Comparison of ENCODE assay signal across 22 cellular contexts in genomic region chr17:10116676-10117075, GRCh38.
DNase-seq lines count a peak whose midpoint lies in the region; ATAC-seq and TF ChIP-seq lines count a peak whose summit lies in the region.
"Had no signal": no experiment of that assay in that cellular context is flagged by ENCODE, and none has a peak within 500 bp of the region (broad histone marks: within the 10 kb centered on the region; RNA-seq: fewer than 3 reads in every experiment).

No MANE protein-coding gene starts in this region.

- H3K79me2 ChIP-seq in Loucy (ENCODE audit: insufficient read depth, low read length) (peaks cover 74% of the 10 kb centered on the region), smooth muscle cell (ENCODE audit: low read depth) (peaks cover 78% of the 10 kb centered on the region)

- no peak for ATAC-seq in activated CD8-positive, alpha-beta T cell treated with anti-CD3 and anti-CD28 coated beads, Interleukin-2, amount 10 ng/mL, durations not matched to agents 7 days and 5 days
- no peak for ATAC-seq in activated CD8-positive, alpha-beta T cell treated with anti-CD3 and anti-CD28 coated beads for 36 hours
- ATAC-seq in lower lobe of right lung, result no peak
- ATAC-seq in HG03175 (IDR thresholded peaks at IDR 0.05; ENCODE audit: unreplicated experiment), result no peak
- ATAC-seq: activated T-cell treated with anti-CD3 and anti-CD28 coated beads, Interleukin-2, amount 50 U/mL, for 4 hours; stimulated activated naive CD8-positive, alpha-beta T cell treated with anti-CD3 and anti-CD28 coated beads, Interleukin-15, amount 100 ng/mL, for 72 hours had no signal

- H3K4me2 ChIP-seq in Loucy (ENCODE audit: low read depth, low read length, poor library complexity, severe bottlenecking) (peak overlapping the region; percentile 88), smooth muscle cell (no peak overlapping the region)

- H3K9ac ChIP-seq in Loucy (ENCODE audit: low read depth, low read length, poor library complexity, severe bottlenecking) (peak overlapping the region; percentile 91), smooth muscle cell (ENCODE audit: low read depth) (no peak overlapping the region)

- 71% methylated on average over 4 of the region's 4 CpGs for WGBS in smooth muscle cell (ENCODE audit: low lambda C conversion rate)

- POLR2A ChIA-PET in activated CD8-positive, alpha-beta T cell treated with anti-CD3 and anti-CD28 coated beads, Interleukin-2, amount 10 ng/mL, durations not matched to agents 7 days and 5 days (lab: Charles Lee), result no interaction called here
- POLR2A ChIA-PET in activated CD8-positive, alpha-beta T cell treated with anti-CD3 and anti-CD28 coated beads for 36 hours (lab: Charles Lee), result no interaction called here

- no peaks in the 10 kb centered on the region for H3K9me3 Mint-ChIP-seq in activated CD8-positive, alpha-beta T cell treated with anti-CD3 and anti-CD28 coated beads, Interleukin-2, amount 10 ng/mL, durations not matched to agents 7 days and 5 days (ENCODE audit: insufficient read depth)
- no peaks in the 10 kb centered on the region for H3K9me3 Mint-ChIP-seq in activated CD8-positive, alpha-beta T cell treated with anti-CD3 and anti-CD28 coated beads for 36 hours
- H3K9me3 Mint-ChIP-seq: activated CD4-positive, alpha-beta memory T cell treated with anti-CD3 and anti-CD28 coated beads, Interleukin-2, amount 10 ng/mL, durations not matched to agents 7 days and 5 days; activated naive CD8-positive, alpha-beta T cell treated with anti-CD3 and anti-CD28 coated beads, Interleukin-2, amount 10 ng/mL, durations not matched to agents 7 days and 5 days; activated T-cell treated with anti-CD3 and anti-CD28 coated beads, Interleukin-2, amount 50 U/mL, for 4 hours; stimulated activated naive CD8-positive, alpha-beta T cell treated with anti-CD3 and anti-CD28 coated beads, Interleukin-15, amount 100 ng/mL, for 72 hours had no signal

- H3K36me3 ChIP-seq in Loucy (ENCODE audit: insufficient read depth, low read length), result no peaks in the 10 kb centered on the region
- H3K36me3 ChIP-seq in lower lobe of right lung, result no peaks in the 10 kb centered on the region
- no peaks in the 10 kb centered on the region for H3K36me3 ChIP-seq in smooth muscle cell (ENCODE audit: low read depth)
- H3K36me3 ChIP-seq: brain microvascular endothelial cell, Peyer's patch, prostate gland, upper lobe of left lung had no signal

- TF ChIP-seq CTCF in activated CD8-positive, alpha-beta T cell treated with anti-CD3 and anti-CD28 coated beads for 36 hours (IDR thresholded peaks at IDR 0.05), result no peak
- TF ChIP-seq CTCF in Loucy (conservative IDR thresholded peaks at IDR 0.05; ENCODE audit: low read length) (no peak), lower lobe of right lung (IDR thresholded peaks at IDR 0.05) (no peak), smooth muscle cell (IDR thresholded peaks at IDR 0.05; ENCODE audit: borderline replicate concordance, insufficient read depth, poor library complexity, severe bottlenecking) (no peak)

- H2AFZ ChIP-seq in Loucy (ENCODE audit: low read length) (no peak overlapping the region), smooth muscle cell (ENCODE audit: low read depth) (no peak overlapping the region)

- no peak for DNase-seq in activated CD8-positive, alpha-beta T cell treated with anti-CD3 and anti-CD28 coated beads, Interleukin-2, amount 10 ng/mL, durations not matched to agents 7 days and 5 days
- no peak for DNase-seq in activated CD8-positive, alpha-beta T cell treated with anti-CD3 and anti-CD28 coated beads for 36 hours
- no peak for DNase-seq in lower lobe of right lung
- no peak for DNase-seq in smooth muscle cell (lab: John Stamatoyannopoulos, UW; ENCODE audit: unreplicated experiment)
- DNase-seq in NCI-H2081 (lab: John Stamatoyannopoulos, UW), result no peak
- no peak for DNase-seq in globus pallidus (ENCODE audit: low spot score)
- DNase-seq: activated CD4-positive, alpha-beta memory T cell treated with anti-CD3 and anti-CD28 coated beads, Interleukin-2, amount 10 ng/mL, durations not matched to agents 7 days and 5 days; activated naive CD8-positive, alpha-beta T cell treated with anti-CD3 and anti-CD28 coated beads, Interleukin-2, amount 10 ng/mL, durations not matched to agents 7 days and 5 days; activated T-cell treated with anti-CD3 and anti-CD28 coated beads, Interleukin-2, amount 50 U/mL, for 4 hours; brain microvascular endothelial cell; kidney; NCI-H1417; NCI-H2107; Peyer's patch; stimulated activated CD4-positive, alpha-beta T cell treated with anti-CD3 and anti-CD28 coated beads, Interleukin-2, amount 100 ng/mL, for 48 hours; stimulated activated naive CD8-positive, alpha-beta T cell treated with anti-CD3 and anti-CD28 coated beads, Interleukin-15, amount 100 ng/mL, for 72 hours; upper lobe of left lung had no signal

- peaks cover 4% of the 10 kb centered on the region for H3K27me3 Mint-ChIP-seq in activated CD8-positive, alpha-beta T cell treated with anti-CD3 and anti-CD28 coated beads, Interleukin-2, amount 10 ng/mL, durations not matched to agents 7 days and 5 days (ENCODE audit: low read depth)
- no peaks in the 10 kb centered on the region for H3K27me3 Mint-ChIP-seq in activated CD8-positive, alpha-beta T cell treated with anti-CD3 and anti-CD28 coated beads for 36 hours

- no peaks in the 10 kb centered on the region for H4K20me1 ChIP-seq in Loucy (ENCODE audit: insufficient read depth, low read length, poor library complexity, severe bottlenecking)
- peaks cover 47% of the 10 kb centered on the region for H4K20me1 ChIP-seq in smooth muscle cell (ENCODE audit: low read depth)

- peaks cover 3% of the 10 kb centered on the region for H3K36me3 Mint-ChIP-seq in activated CD8-positive, alpha-beta T cell treated with anti-CD3 and anti-CD28 coated beads, Interleukin-2, amount 10 ng/mL, durations not matched to agents 7 days and 5 days (ENCODE audit: low read depth)
- no peaks in the 10 kb centered on the region for H3K36me3 Mint-ChIP-seq in activated CD8-positive, alpha-beta T cell treated with anti-CD3 and anti-CD28 coated beads for 36 hours (ENCODE audit: low read depth)
- H3K36me3 Mint-ChIP-seq: activated naive CD8-positive, alpha-beta T cell treated with anti-CD3 and anti-CD28 coated beads, Interleukin-2, amount 10 ng/mL, durations not matched to agents 7 days and 5 days had no signal

- H3F3A ChIP-seq in Loucy (ENCODE audit: low read depth), result peaks cover 22% of the 10 kb centered on the region
- H3F3A ChIP-seq in smooth muscle cell (ENCODE audit: low read depth), result peaks cover 44% of the 10 kb centered on the region

- H3K27ac ChIP-seq in lower lobe of right lung (peak overlapping the region; percentile 87), smooth muscle cell (ENCODE audit: low read depth) (peak overlapping the region; percentile 99)
- H3K27ac ChIP-seq: 22Rv1, brain microvascular endothelial cell, prostate gland had no signal

- H3K9me2 ChIP-seq in Loucy (replicated peaks; ENCODE audit: low read depth, low read length), result no peaks in the 10 kb centered on the region

- peaks cover 67% of the 10 kb centered on the region for H3K4me1 Mint-ChIP-seq in activated CD8-positive, alpha-beta T cell treated with anti-CD3 and anti-CD28 coated beads, Interleukin-2, amount 10 ng/mL, durations not matched to agents 7 days and 5 days (ENCODE audit: low read depth)
- peaks cover 71% of the 10 kb centered on the region for H3K4me1 Mint-ChIP-seq in activated CD8-positive, alpha-beta T cell treated with anti-CD3 and anti-CD28 coated beads for 36 hours (ENCODE audit: low read depth)

- H3K27ac Mint-ChIP-seq in activated CD8-positive, alpha-beta T cell treated with anti-CD3 and anti-CD28 coated beads, Interleukin-2, amount 10 ng/mL, durations not matched to agents 7 days and 5 days, result peak overlapping the region; percentile 0
- H3K27ac Mint-ChIP-seq in activated CD8-positive, alpha-beta T cell treated with anti-CD3 and anti-CD28 coated beads for 36 hours, result no peak overlapping the region
- H3K27ac Mint-ChIP-seq: activated CD4-positive, alpha-beta memory T cell treated with anti-CD3 and anti-CD28 coated beads, Interleukin-2, amount 10 ng/mL, durations not matched to agents 7 days and 5 days; activated naive CD8-positive, alpha-beta T cell treated with anti-CD3 and anti-CD28 coated beads, Interleukin-2, amount 10 ng/mL, durations not matched to agents 7 days and 5 days had no signal

- CTCF ChIA-PET in activated CD8-positive, alpha-beta T cell treated with anti-CD3 and anti-CD28 coated beads, Interleukin-2, amount 10 ng/mL, durations not matched to agents 7 days and 5 days (lab: Charles Lee), result interaction anchor here (1.1 kb wide), 1 partner anchor 110 kb away, joined by 3 read pairs; no protein-coding TSS in a partner anchor
- CTCF ChIA-PET in activated CD8-positive, alpha-beta T cell treated with anti-CD3 and anti-CD28 coated beads for 36 hours (lab: Charles Lee), result no interaction called here

- H3K9me3 ChIP-seq in Loucy (ENCODE audit: insufficient read depth, low read depth, low read length), result no peaks in the 10 kb centered on the region
- no peaks in the 10 kb centered on the region for H3K9me3 ChIP-seq in lower lobe of right lung
- no peaks in the 10 kb centered on the region for H3K9me3 ChIP-seq in smooth muscle cell (replicated peaks; ENCODE audit: low read depth)
- H3K9me3 ChIP-seq: Peyer's patch, prostate gland, upper lobe of left lung had no signal

- peaks cover 91% of the 10 kb centered on the region for H3K4me1 ChIP-seq in Loucy (ENCODE audit: insufficient read depth, low read length, poor library complexity, severe bottlenecking)
- H3K4me1 ChIP-seq in lower lobe of right lung, result peaks cover 72% of the 10 kb centered on the region
- H3K4me1 ChIP-seq in smooth muscle cell (ENCODE audit: low read depth), result peaks cover 10% of the 10 kb centered on the region
- H3K4me1 ChIP-seq: prostate gland had no signal

- H3K4me3 ChIP-seq in Loucy (ENCODE audit: low read length, poor library complexity, severe bottlenecking) (peak overlapping the region; percentile 26), lower lobe of right lung (no peak overlapping the region), smooth muscle cell (no peak overlapping the region)
- H3K4me3 ChIP-seq: coronary artery, Peyer's patch, prostate gland, upper lobe of left lung had no signal

- H3K27me3 ChIP-seq in Loucy (ENCODE audit: insufficient read depth, low read length, poor library complexity, severe bottlenecking), result no peaks in the 10 kb centered on the region
- H3K27me3 ChIP-seq in lower lobe of right lung (ENCODE audit: low read depth), result no peaks in the 10 kb centered on the region
- H3K27me3 ChIP-seq in smooth muscle cell (ENCODE audit: low read depth), result no peaks in the 10 kb centered on the region
- H3K27me3 ChIP-seq: brain microvascular endothelial cell, Peyer's patch, upper lobe of left lung had no signal

- H3K4me3 Mint-ChIP-seq in activated CD8-positive, alpha-beta T cell treated with anti-CD3 and anti-CD28 coated beads, Interleukin-2, amount 10 ng/mL, durations not matched to agents 7 days and 5 days, result no peak overlapping the region
- no peak overlapping the region for H3K4me3 Mint-ChIP-seq in activated CD8-positive, alpha-beta T cell treated with anti-CD3 and anti-CD28 coated beads for 36 hours
- H3K4me3 Mint-ChIP-seq: activated CD4-positive, alpha-beta memory T cell treated with anti-CD3 and anti-CD28 coated beads, Interleukin-2, amount 10 ng/mL, durations not matched to agents 7 days and 5 days; activated naive CD8-positive, alpha-beta T cell treated with anti-CD3 and anti-CD28 coated beads, Interleukin-2, amount 10 ng/mL, durations not matched to agents 7 days and 5 days; activated T-cell treated with anti-CD3 and anti-CD28 coated beads, Interleukin-2, amount 50 U/mL, for 4 hours; stimulated activated naive CD8-positive, alpha-beta T cell treated with anti-CD3 and anti-CD28 coated beads, Interleukin-15, amount 100 ng/mL, for 72 hours had no signal

- intact Hi-C loops in activated CD8-positive, alpha-beta T cell treated with anti-CD3 and anti-CD28 coated beads for 36 hours (cut with micrococcal nuclease), result no loop called here
- intact Hi-C loops in lower lobe of right lung (cut with DNase I), result no loop called here
